Comparison of ENCODE assay signal across 15 cellular contexts in the genomic region with DNA sequence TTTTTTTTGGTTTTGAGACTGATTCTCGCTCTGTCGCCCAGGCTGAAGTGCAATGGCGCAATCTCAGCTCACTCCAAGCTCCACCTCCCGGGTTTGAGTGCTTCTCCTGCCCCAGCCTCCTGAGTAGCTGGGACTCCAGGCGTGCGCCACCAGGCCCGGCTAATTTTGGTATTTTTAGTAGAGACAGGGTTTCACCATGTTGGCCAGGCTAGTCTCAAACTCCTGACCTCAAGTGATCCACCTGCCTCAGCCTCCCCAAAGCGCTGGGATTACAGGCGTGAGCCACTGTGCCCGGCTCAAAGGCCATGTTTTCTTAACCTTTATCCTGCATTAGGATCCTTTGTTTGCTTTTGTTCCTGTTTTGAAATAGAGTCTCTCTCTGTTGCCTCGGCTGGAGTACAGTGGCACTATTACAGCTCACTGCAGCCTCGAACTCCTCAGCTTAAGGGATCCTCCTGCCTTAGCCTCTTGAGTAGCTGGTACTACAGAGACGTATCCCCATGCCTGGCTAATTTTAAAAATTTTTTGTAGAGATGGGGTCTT. TPM values are rescaled to one million over a fixed set of nuclear protein-coding genes. Genes with fewer than 3 reads are reported as not detected.
A peak's percentile ranks its signal among the peaks of the same experiment; 100 is the strongest.
DNase-seq lines count a peak whose midpoint lies in the region; ATAC-seq and TF ChIP-seq lines count a peak whose summit lies in the region.
"Had no signal": no experiment of that assay in that cellular context is flagged by ENCODE, and none has a peak within 500 bp of the region (broad histone marks: within the 10 kb centered on the region; RNA-seq: fewer than 3 reads in every experiment).

No MANE protein-coding gene starts in this region.

- H3K27ac ChIP-seq in liver (ENCODE audit: low read depth in 1 of 2, low read length in 2 of 2) (peak overlapping the region in 1 of 2 donors; percentile 58), right cardiac atrium (ENCODE audit: low read length) (no peak overlapping the region)
- H3K27ac ChIP-seq: 22Rv1, BLaER1 had no signal

- peaks cover 22% of the 10 kb centered on the region for H3K4me1 Mint-ChIP-seq in activated CD8-positive, alpha-beta memory T cell treated with anti-CD3 and anti-CD28 coated beads, Interleukin-2, amount 10 ng/mL, durations not matched to agents 7 days and 5 days
- peaks cover 13 to 17% of the 10 kb centered on the region in 2 donors for H3K4me1 Mint-ChIP-seq in effector memory CD8-positive, alpha-beta T cell (ENCODE audit: low read depth in 2 of 2)
- H3K4me1 Mint-ChIP-seq: H9 had no signal

- no peaks in the 10 kb centered on the region for H3K9me3 Mint-ChIP-seq in activated CD8-positive, alpha-beta memory T cell treated with anti-CD3 and anti-CD28 coated beads, Interleukin-2, amount 10 ng/mL, durations not matched to agents 7 days and 5 days (ENCODE audit: low read depth)
- no peaks in the 10 kb centered on the region for H3K9me3 Mint-ChIP-seq in effector memory CD8-positive, alpha-beta T cell
- H3K9me3 Mint-ChIP-seq: CD8-positive, alpha-beta memory T cell; H9 had no signal

- H3K4me3 ChIP-seq in liver (ENCODE audit: low read depth in 1 of 3, low read length in 3 of 3) (no peak overlapping the region), right cardiac atrium (ENCODE audit: low read length) (no peak overlapping the region)
- H3K4me3 ChIP-seq: BLaER1 had no signal

- peak in 1 of 2 donors; percentile 33 for TF ChIP-seq RAD21 in liver (IDR thresholded peaks at IDR 0.05)

- 49% methylated on average over 13 of the region's 13 CpGs for WGBS in liver
- 94% methylated on average over 13 of the region's 13 CpGs for WGBS in right cardiac atrium

- peaks cover 1 to 37% (median 25%) of the 10 kb centered on the region in 4 donors for H3K36me3 ChIP-seq in liver (ENCODE audit: control insufficient read depth in 4 of 4, insufficient read depth in 3 of 4, low read depth in 1 of 4, low read length in 3 of 4)

- H3K4me1 ChIP-seq in liver (ENCODE audit: control insufficient read depth in 4 of 4, insufficient read depth in 4 of 4, low read length in 3 of 4) (peaks cover 2 to 13% (median 3%) of the 10 kb centered on the region in 4 donors), right cardiac atrium (ENCODE audit: control insufficient read depth, insufficient read depth, low read length) (peaks cover 3% of the 10 kb centered on the region)
- H3K4me1 ChIP-seq: Caco-2 had no signal

- H3K4me3 Mint-ChIP-seq in activated CD8-positive, alpha-beta memory T cell treated with anti-CD3 and anti-CD28 coated beads, Interleukin-2, amount 10 ng/mL, durations not matched to agents 7 days and 5 days, result no peak overlapping the region
- H3K4me3 Mint-ChIP-seq in effector memory CD8-positive, alpha-beta T cell, result no peak overlapping the region
- H3K4me3 Mint-ChIP-seq: CD8-positive, alpha-beta memory T cell; H9 had no signal

- H3K27ac Mint-ChIP-seq in activated CD8-positive, alpha-beta memory T cell treated with anti-CD3 and anti-CD28 coated beads, Interleukin-2, amount 10 ng/mL, durations not matched to agents 7 days and 5 days, result no peak overlapping the region
- peak overlapping the region; percentile 46 to 67 for H3K27ac Mint-ChIP-seq in effector memory CD8-positive, alpha-beta T cell
- H3K27ac Mint-ChIP-seq: H9 had no signal

- H3K9me3 ChIP-seq in liver (ENCODE audit: control insufficient read depth in 4 of 4, low read length in 3 of 4) (no peaks in the 10 kb centered on the region), right cardiac atrium (ENCODE audit: control insufficient read depth, low read length) (no peaks in the 10 kb centered on the region)
- H3K9me3 ChIP-seq: BLaER1, Caco-2 had no signal

- DNase-seq in activated CD8-positive, alpha-beta memory T cell treated with anti-CD3 and anti-CD28 coated beads for 24 hours, result peak; percentile 28
- DNase-seq in activated CD8-positive, alpha-beta memory T cell treated with anti-CD3 and anti-CD28 coated beads, Interleukin-2, amount 10 ng/mL, durations not matched to agents 7 days and 5 days, result no peak
- no peak for DNase-seq in effector memory CD8-positive, alpha-beta T cell
- DNase-seq in NCI-H345 treated with DMSO at 0.1 percent for 48 hours (lab: John Stamatoyannopoulos, UW; ENCODE audit: unreplicated experiment), result no peak
- no peak for DNase-seq in right cardiac atrium
- DNase-seq in NCI-H1092 (lab: John Stamatoyannopoulos, UW), result no peak
- DNase-seq: AML-193; Caco-2; CD8-positive, alpha-beta memory T cell; GF-D8; GOT3; H9 had no signal

- TF ChIP-seq CTCF in liver (IDR thresholded peaks at IDR 0.05; ENCODE audit: low read depth, low read length, missing input control), result no peak

- no peak for ATAC-seq in activated CD8-positive, alpha-beta memory T cell treated with anti-CD3 and anti-CD28 coated beads, Interleukin-2, amount 10 ng/mL, durations not matched to agents 7 days and 5 days
- ATAC-seq in effector memory CD8-positive, alpha-beta T cell (replicated peaks), result no peak
- no peak for ATAC-seq in right cardiac atrium

- H3K9ac ChIP-seq in liver (ENCODE audit: low read depth in 1 of 2, low read length in 2 of 2), result no peak overlapping the region
- H3K9ac ChIP-seq: BLaER1 had no signal

- intact Hi-C loops in right cardiac atrium (cut with DNase I), result no loop called here

- H3K27me3 ChIP-seq in liver (ENCODE audit: control insufficient read depth in 4 of 4, insufficient read depth in 4 of 4, low read length in 3 of 4), result no peaks in the 10 kb centered on the region
- H3K27me3 ChIP-seq in right cardiac atrium (ENCODE audit: control insufficient read depth, insufficient read depth), result no peaks in the 10 kb centered on the region
- H3K27me3 ChIP-seq: BLaER1 had no signal

- peaks cover 38% of the 10 kb centered on the region for H3K36me3 Mint-ChIP-seq in activated CD8-positive, alpha-beta memory T cell treated with anti-CD3 and anti-CD28 coated beads, Interleukin-2, amount 10 ng/mL, durations not matched to agents 7 days and 5 days
- H3K36me3 Mint-ChIP-seq in effector memory CD8-positive, alpha-beta T cell (ENCODE audit: insufficient read depth), result peaks cover 95% of the 10 kb centered on the region

- H3K27me3 Mint-ChIP-seq in activated CD8-positive, alpha-beta memory T cell treated with anti-CD3 and anti-CD28 coated beads, Interleukin-2, amount 10 ng/mL, durations not matched to agents 7 days and 5 days, result no peaks in the 10 kb centered on the region
- no peaks in the 10 kb centered on the region for H3K27me3 Mint-ChIP-seq in effector memory CD8-positive, alpha-beta T cell
- H3K27me3 Mint-ChIP-seq: CD8-positive, alpha-beta memory T cell had no signal

- CTCF ChIA-PET in activated CD8-positive, alpha-beta memory T cell treated with anti-CD3 and anti-CD28 coated beads, Interleukin-2, amount 10 ng/mL, durations not matched to agents 7 days and 5 days (lab: Charles Lee), result interaction anchor here (1.6 kb wide), 1 partner anchor 47 kb away, joined by 3 read pairs; no protein-coding TSS in a partner anchor

TF ChIP-seq in liver, 16 proteins besides CTCF, POLR2A, EP300 and RAD21 (continues in another document):
- TF ChIP-seq SP1 (IDR thresholded peaks at IDR 0.05) (peak; percentile 98), YY1 (IDR thresholded peaks at IDR 0.05) (peak; percentile 24), HNF4A (conservative IDR thresholded peaks at IDR 0.05) (peak; percentile 89 to 94), EGR1 (IDR thresholded peaks at IDR 0.05; ENCODE audit: low read depth in 2 of 2) (no peak), HNF4G (IDR thresholded peaks at IDR 0.05) (peak; percentile 81), FOXA2 (IDR thresholded peaks at IDR 0.05) (peak; percentile 90), NR2F2 (IDR thresholded peaks at IDR 0.05) (peak; percentile 22), TAF1 (conservative IDR thresholded peaks at IDR 0.05) (no peak), RXRA (IDR thresholded peaks at IDR 0.05) (peak; percentile 93 to 98), GABPA (IDR thresholded peaks at IDR 0.05 in 1 of 2, conservative IDR thresholded peaks at IDR 0.05 in 1 of 2) (no peak), FOXA1 (IDR thresholded peaks at IDR 0.05) (peak; percentile 93), JUND (IDR thresholded peaks at IDR 0.05) (peak in 1 of 2 donors; percentile 56)
- TF ChIP-seq, protein P1, sequence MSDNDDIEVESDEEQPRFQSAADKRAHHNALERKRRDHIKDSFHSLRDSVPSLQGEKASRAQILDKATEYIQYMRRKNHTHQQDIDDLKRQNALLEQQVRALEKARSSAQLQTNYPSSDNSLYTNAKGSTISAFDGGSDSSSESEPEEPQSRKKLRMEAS (IDR thresholded peaks at IDR 0.05), result peak; percentile 56
- TF ChIP-seq, protein P2, sequence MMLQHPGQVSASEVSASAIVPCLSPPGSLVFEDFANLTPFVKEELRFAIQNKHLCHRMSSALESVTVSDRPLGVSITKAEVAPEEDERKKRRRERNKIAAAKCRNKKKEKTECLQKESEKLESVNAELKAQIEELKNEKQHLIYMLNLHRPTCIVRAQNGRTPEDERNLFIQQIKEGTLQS (IDR thresholded peaks at IDR 0.05), result no peak
- TF ChIP-seq, protein P3, sequence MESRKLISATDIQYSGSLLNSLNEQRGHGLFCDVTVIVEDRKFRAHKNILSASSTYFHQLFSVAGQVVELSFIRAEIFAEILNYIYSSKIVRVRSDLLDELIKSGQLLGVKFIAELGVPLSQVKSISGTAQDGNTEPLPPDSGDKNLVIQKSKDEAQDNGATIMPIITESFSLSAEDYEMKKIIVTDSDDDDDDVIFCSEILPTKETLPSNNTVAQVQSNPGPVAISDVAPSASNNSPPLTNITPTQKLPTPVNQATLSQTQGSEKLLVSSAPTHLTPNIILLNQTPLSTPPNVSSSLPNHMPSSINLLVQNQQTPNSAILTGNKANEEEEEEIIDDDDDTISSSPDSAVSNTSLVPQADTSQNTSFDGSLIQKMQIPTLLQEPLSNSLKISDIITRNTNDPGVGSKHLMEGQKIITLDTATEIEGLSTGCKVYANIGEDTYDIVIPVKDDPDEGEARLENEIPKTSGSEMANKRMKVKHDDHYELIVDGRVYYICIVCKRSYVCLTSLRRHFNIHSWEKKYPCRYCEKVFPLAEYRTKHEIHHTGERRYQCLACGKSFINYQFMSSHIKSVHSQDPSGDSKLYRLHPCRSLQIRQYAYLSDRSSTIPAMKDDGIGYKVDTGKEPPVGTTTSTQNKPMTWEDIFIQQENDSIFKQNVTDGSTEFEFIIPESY (IDR thresholded peaks at IDR 0.05), result no peak

RNA-seq across cellular contexts. Expression of gene NPC1, which starts 41.0 kb away (rescaled TPM):
- total RNA-seq in activated CD8-positive, alpha-beta memory T cell treated with anti-CD3 and anti-CD28 coated beads, Interleukin-2, amount 10 ng/mL, durations not matched to agents 7 days and 5 days, result 10 to 100 TPM; 36.1 to 37.4 TPM
- total RNA-seq in liver, result 10 to 100 TPM; 41.4 to 46.7 TPM
- polyA plus RNA-seq in liver, result 10 to 100 TPM in 1 of 2 donors, 1 to 10 TPM in 1; 9.5 to 13.2 TPM
- total RNA-seq in right cardiac atrium, result 10 to 100 TPM; 13.4 to 22.1 (median 15.7) TPM
- polyA plus RNA-seq in right cardiac atrium, result 12.8 TPM

RNA-seq across cellular contexts. Expression of gene RMC1, which starts 42.0 kb away (rescaled TPM):
- total RNA-seq in activated CD8-positive, alpha-beta memory T cell treated with anti-CD3 and anti-CD28 coated beads, Interleukin-2, amount 10 ng/mL, durations not matched to agents 7 days and 5 days, result 10 to 100 TPM; 48.7 to 51.7 TPM
- total RNA-seq in liver, result 10 to 100 TPM; 20.6 to 24.7 TPM
- 10 to 100 TPM; 15.6 to 21.0 TPM for polyA plus RNA-seq in liver
- 10 to 100 TPM; 12.2 to 14.6 (median 13.8) TPM for total RNA-seq in right cardiac atrium
- polyA plus RNA-seq in right cardiac atrium, result 17.6 TPM
